Comparison of ENCODE assay signal across 15 cellular contexts in the genomic region with DNA sequence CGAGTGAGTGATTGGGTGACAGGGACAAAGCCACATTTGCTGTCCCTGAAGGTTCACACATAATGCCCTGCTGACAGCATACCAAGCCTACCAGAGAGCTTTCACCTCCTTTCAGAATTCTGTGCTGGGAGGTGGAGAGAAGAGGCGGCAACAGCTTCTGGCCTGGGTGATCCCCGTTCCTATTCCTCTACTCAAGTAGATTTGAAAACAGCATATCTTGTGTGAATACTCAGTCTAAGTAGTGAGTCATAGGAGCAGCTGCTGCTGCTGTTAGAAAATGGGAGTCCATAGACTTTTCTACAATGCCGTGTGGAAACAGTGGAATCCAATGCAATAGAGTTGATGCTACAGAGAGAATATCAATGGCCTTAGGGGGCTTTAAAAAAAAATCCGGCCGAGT. TPM values are rescaled to one million over a fixed set of nuclear protein-coding genes. Genes with fewer than 3 reads are reported as not detected.
DNase-seq lines count a peak whose midpoint lies in the region; ATAC-seq and TF ChIP-seq lines count a peak whose summit lies in the region.
"Had no signal": no experiment of that assay in that cellular context is flagged by ENCODE, and none has a peak within 500 bp of the region (broad histone marks: within the 10 kb centered on the region; RNA-seq: fewer than 3 reads in every experiment).

No MANE protein-coding gene starts in this region.

- ATAC-seq in left ventricle myocardium superior (peak; percentile 72), T-helper 17 cell (no peak)
- ATAC-seq: activated CD8-positive, alpha-beta T cell treated with anti-CD3 and anti-CD28 coated beads for 36 hours had no signal

- H3K27me3 Mint-ChIP-seq in MCF 10A (ENCODE audit: insufficient read depth, unreplicated experiment): no peaks in the 10 kb centered on the region
- H3K27me3 Mint-ChIP-seq in immature natural killer cell (ENCODE audit: low read depth in 3 of 3): peaks cover 0 to 5% (median 4%) of the 10 kb centered on the region in 3 donors
- peaks cover 21% of the 10 kb centered on the region for H3K27me3 Mint-ChIP-seq in T-helper 17 cell
- H3K27me3 Mint-ChIP-seq: activated naive CD4-positive, alpha-beta T cell treated with anti-CD3 and anti-CD28 coated beads, Interleukin-2, amount 10 ng/mL, durations not matched to agents 7 days and 5 days had no signal

- BruUV-seq in MCF 10A (replicated peaks; lab: Mats Ljungman, UMichigan): no TSS peak

- H3K36me3 Mint-ChIP-seq in MCF 10A (ENCODE audit: insufficient read depth, unreplicated experiment) (peaks cover 16% of the 10 kb centered on the region), immature natural killer cell (no peaks in the 10 kb centered on the region), T-helper 17 cell (ENCODE audit: low read depth) (peaks cover 2% of the 10 kb centered on the region)
- H3K36me3 Mint-ChIP-seq: activated naive CD4-positive, alpha-beta T cell treated with anti-CD3 and anti-CD28 coated beads, Interleukin-2, amount 10 ng/mL, durations not matched to agents 7 days and 5 days had no signal

- H3K4me1 Mint-ChIP-seq in MCF 10A (ENCODE audit: insufficient read depth, unreplicated experiment) (peaks cover 33% of the 10 kb centered on the region), immature natural killer cell (no peaks in the 10 kb centered on the region), T-helper 17 cell (no peaks in the 10 kb centered on the region)
- H3K4me1 Mint-ChIP-seq: activated naive CD4-positive, alpha-beta T cell treated with anti-CD3 and anti-CD28 coated beads, Interleukin-2, amount 10 ng/mL, durations not matched to agents 7 days and 5 days had no signal

- H3K9me3 Mint-ChIP-seq in MCF 10A (ENCODE audit: unreplicated experiment) (no peaks in the 10 kb centered on the region), immature natural killer cell (peaks cover 0 to 3% (median 0%) of the 10 kb centered on the region in 6 donors)
- H3K9me3 Mint-ChIP-seq: activated CD8-positive, alpha-beta T cell treated with anti-CD3 and anti-CD28 coated beads for 36 hours; activated naive CD4-positive, alpha-beta T cell treated with anti-CD3 and anti-CD28 coated beads, Interleukin-2, amount 10 ng/mL, durations not matched to agents 7 days and 5 days; dendritic cell treated with granulocyte-macrophage colony-stimulating factor and Interleukin-4, amounts not matched to agents 40 ng/mL and 50 ng/mL, for 4 days; T-helper 1 cell treated with Interleukin-12 subunit alpha and Interleukin-12 subunit beta and Interleukin-4 antibody, amounts not matched to agents 30 μg/mL and 1 μg/mL, for 36 hours had no signal

- H3K4me3 Mint-ChIP-seq in MCF 10A (ENCODE audit: unreplicated experiment): no peak overlapping the region
- H3K4me3 Mint-ChIP-seq in immature natural killer cell: no peak overlapping the region
- H3K4me3 Mint-ChIP-seq in T-helper 17 cell: no peak overlapping the region
- H3K4me3 Mint-ChIP-seq: activated CD8-positive, alpha-beta T cell treated with anti-CD3 and anti-CD28 coated beads for 36 hours; activated naive CD4-positive, alpha-beta T cell treated with anti-CD3 and anti-CD28 coated beads, Interleukin-2, amount 10 ng/mL, durations not matched to agents 7 days and 5 days; dendritic cell treated with granulocyte-macrophage colony-stimulating factor and Interleukin-4, amounts not matched to agents 40 ng/mL and 50 ng/mL, for 4 days; T-helper 1 cell treated with Interleukin-12 subunit alpha and Interleukin-12 subunit beta and Interleukin-4 antibody, amounts not matched to agents 30 μg/mL and 1 μg/mL, for 36 hours had no signal

- no peaks in the 10 kb centered on the region for H3K4me1 ChIP-seq in breast epithelium
- H3K4me1 ChIP-seq: testis had no signal

- H3K9me3 ChIP-seq in breast epithelium (no peaks in the 10 kb centered on the region), T-helper 17 cell (ENCODE audit: control insufficient read depth, low read length, poor library complexity, severe bottlenecking) (no peaks in the 10 kb centered on the region)
- H3K9me3 ChIP-seq: testis had no signal

- peak; percentile 39 for DNase-seq in MCF 10A (ENCODE audit: unreplicated experiment)
- no peak for DNase-seq in breast epithelium (ENCODE audit: low spot score in 2 of 2)
- DNase-seq in amniotic epithelial cell (ENCODE audit: low read depth): peak; percentile 80
- no peak for DNase-seq in left ventricle myocardium superior
- DNase-seq in superior temporal gyrus (ENCODE audit: extremely low spot score): peak; percentile 30
- no peak for DNase-seq in immature natural killer cell
- DNase-seq in NCI-H187 (lab: John Stamatoyannopoulos, UW): no peak
- DNase-seq in T-helper 17 cell: no peak
- DNase-seq: activated CD8-positive, alpha-beta T cell treated with anti-CD3 and anti-CD28 coated beads for 36 hours; activated naive CD4-positive, alpha-beta T cell treated with anti-CD3 and anti-CD28 coated beads, Interleukin-2, amount 10 ng/mL, durations not matched to agents 7 days and 5 days; NCI-H1048; testis had no signal

- no peak for TF ChIP-seq POLR2A in breast epithelium (IDR thresholded peaks at IDR 0.05)

- no peaks in the 10 kb centered on the region for H3K27me3 ChIP-seq in breast epithelium
- H3K27me3 ChIP-seq: testis had no signal

- POLR2A ChIA-PET in MCF 10A (lab: Yijun Ruan, JAX): interaction anchor here (1.0 to 3.1 kb wide), 4 partner anchors 13 to 215 kb away, joined by 6 to 10 read pairs (median 7); partner anchors contain the start of gene SRGAP1

- intact Hi-C loops in MCF 10A (cut with micrococcal nuclease): no loop called here
- intact Hi-C loops in breast epithelium (cut with DNase I; ENCODE audit: low total_unique reads): no loop called here
- intact Hi-C loops in left ventricle myocardium superior (cut with micrococcal nuclease): no loop called here

- no peak overlapping the region for H3K27ac ChIP-seq in breast epithelium
- H3K27ac ChIP-seq: testis had no signal

- CTCF ChIA-PET in MCF 10A (lab: Yijun Ruan, JAX): interaction anchor here (0.6 to 1.6 kb wide), 3 partner anchors 14 to 145 kb away, joined by 3 to 5 read pairs (median 5); partner anchors contain the start of gene SRGAP1

- TF ChIP-seq CTCF in MCF 10A (IDR thresholded peaks at IDR 0.05; ENCODE audit: unreplicated experiment) (no peak), breast epithelium (IDR thresholded peaks at IDR 0.05) (no peak)

- H3K4me3 ChIP-seq in breast epithelium: no peak overlapping the region
- H3K4me3 ChIP-seq: lung, testis had no signal

- H3K27ac Mint-ChIP-seq in MCF 10A (ENCODE audit: low read depth, unreplicated experiment) (peak overlapping the region; percentile 27), immature natural killer cell (no peak overlapping the region), T-helper 17 cell (no peak overlapping the region)
- H3K27ac Mint-ChIP-seq: activated CD8-positive, alpha-beta T cell treated with anti-CD3 and anti-CD28 coated beads for 36 hours; activated naive CD4-positive, alpha-beta T cell treated with anti-CD3 and anti-CD28 coated beads, Interleukin-2, amount 10 ng/mL, durations not matched to agents 7 days and 5 days; dendritic cell treated with granulocyte-macrophage colony-stimulating factor and Interleukin-4, amounts not matched to agents 40 ng/mL and 50 ng/mL, for 4 days; T-helper 1 cell treated with Interleukin-12 subunit alpha and Interleukin-12 subunit beta and Interleukin-4 antibody, amounts not matched to agents 30 μg/mL and 1 μg/mL, for 36 hours had no signal

- H3K36me3 ChIP-seq in breast epithelium: no peaks in the 10 kb centered on the region

RNA-seq across cellular contexts. Expression of gene SRGAP1, which starts 44.7 kb away (rescaled TPM):
- total RNA-seq in MCF 10A (2022) (65.0 and 66.7 TPM in 2 replicates), breast epithelium (10 to 100 TPM; 20.3 to 58.7 (median 29.3) TPM), left ventricle myocardium superior (2.6 TPM), T-helper 17 cell (under 1 TPM; 0.05 to 0.13 TPM)
- under 1 TPM in 1 of 3 donors, not detected in 2; 0.02 TPM for polyA plus RNA-seq in immature natural killer cell

Comparison
In these comparisons a context has a peak if more than half of its experiments do, and no peak if none do; other contexts are left out.
1. DNase-seq: peak in MCF 10A (single experiment), amniotic epithelial cell (single experiment) and superior temporal gyrus (single experiment); none in breast epithelium (0 of 2), left ventricle myocardium superior (single experiment), immature natural killer cell (0 of 3), NCI-H187 (0 of 2) and T-helper 17 cell (0 of 3).